ENCODE assay signal across 1 cellular context in the genomic region with DNA sequence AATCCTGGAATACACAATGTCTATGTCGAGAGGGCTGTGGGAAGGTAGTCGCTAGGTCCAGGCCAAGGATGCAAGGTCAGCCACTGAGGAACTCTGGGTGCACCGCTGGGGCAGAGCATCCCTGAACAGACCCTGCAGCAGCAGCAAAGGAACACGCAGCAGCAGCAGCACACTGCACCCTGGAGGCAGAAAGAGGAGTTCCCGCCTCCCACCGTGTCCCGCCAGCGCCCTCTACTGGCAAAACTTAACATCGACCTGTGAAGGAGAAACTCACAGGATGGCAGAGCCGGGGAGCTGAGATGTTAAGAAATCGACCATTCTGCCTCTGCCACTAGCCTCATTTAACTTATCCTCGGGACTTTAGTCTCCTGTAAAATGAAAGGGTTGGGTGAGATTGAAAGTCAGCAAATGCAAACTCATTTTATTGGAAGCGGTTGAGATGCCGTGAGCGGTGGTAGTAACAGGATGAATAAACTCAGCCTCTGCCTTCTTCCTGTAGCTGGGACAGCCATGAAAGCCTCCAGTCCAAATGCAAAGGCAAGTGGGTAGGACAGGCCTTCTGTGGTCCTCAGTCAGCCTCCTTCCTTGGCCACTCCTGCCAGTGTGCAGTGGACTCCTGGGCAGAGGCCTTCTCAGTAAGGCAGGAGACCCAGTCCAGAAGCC.
TF ChIP-seq lines count a peak whose summit lies in the region.

No MANE protein-coding gene starts in this region.

TF ChIP-seq in HepG2, 621 proteins besides CTCF, POLR2A, EP300 and RAD21 (continued from another document and continues in another):
- TF ChIP-seq, protein P1, sequence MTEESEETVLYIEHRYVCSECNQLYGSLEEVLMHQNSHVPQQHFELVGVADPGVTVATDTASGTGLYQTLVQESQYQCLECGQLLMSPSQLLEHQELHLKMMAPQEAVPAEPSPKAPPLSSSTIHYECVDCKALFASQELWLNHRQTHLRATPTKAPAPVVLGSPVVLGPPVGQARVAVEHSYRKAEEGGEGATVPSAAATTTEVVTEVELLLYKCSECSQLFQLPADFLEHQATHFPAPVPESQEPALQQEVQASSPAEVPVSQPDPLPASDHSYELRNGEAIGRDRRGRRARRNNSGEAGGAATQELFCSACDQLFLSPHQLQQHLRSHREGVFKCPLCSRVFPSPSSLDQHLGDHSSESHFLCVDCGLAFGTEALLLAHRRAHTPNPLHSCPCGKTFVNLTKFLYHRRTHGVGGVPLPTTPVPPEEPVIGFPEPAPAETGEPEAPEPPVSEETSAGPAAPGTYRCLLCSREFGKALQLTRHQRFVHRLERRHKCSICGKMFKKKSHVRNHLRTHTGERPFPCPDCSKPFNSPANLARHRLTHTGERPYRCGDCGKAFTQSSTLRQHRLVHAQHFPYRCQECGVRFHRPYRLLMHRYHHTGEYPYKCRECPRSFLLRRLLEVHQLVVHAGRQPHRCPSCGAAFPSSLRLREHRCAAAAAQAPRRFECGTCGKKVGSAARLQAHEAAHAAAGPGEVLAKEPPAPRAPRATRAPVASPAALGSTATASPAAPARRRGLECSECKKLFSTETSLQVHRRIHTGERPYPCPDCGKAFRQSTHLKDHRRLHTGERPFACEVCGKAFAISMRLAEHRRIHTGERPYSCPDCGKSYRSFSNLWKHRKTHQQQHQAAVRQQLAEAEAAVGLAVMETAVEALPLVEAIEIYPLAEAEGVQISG (CRISPR knock-in tag; IDR thresholded peaks at IDR 0.05), result peak; percentile 52
- TF ChIP-seq ZNF329 (CRISPR knock-in tag; IDR thresholded peaks at IDR 0.05; ENCODE audit: low read depth) (no peak), TARDBP (CRISPR knock-in tag; IDR thresholded peaks at IDR 0.05) (0 out of 2 replicates have a peak, but pooled peaks have one; percentile 35), ZNF672 (CRISPR knock-in tag; IDR thresholded peaks at IDR 0.05) (no peak), KLF16 (CRISPR knock-in tag; IDR thresholded peaks at IDR 0.05) (no peak), FOXO1 (CRISPR knock-in tag; IDR thresholded peaks at IDR 0.05) (0 out of 2 replicates have a peak, but pooled peaks have one; percentile 10), POLR2G (IDR thresholded peaks at IDR 0.05; ENCODE audit: low read depth, low read length) (no peak), ZNF225 (CRISPR knock-in tag; IDR thresholded peaks at IDR 0.05) (no peak), ADNP (CRISPR knock-in tag; IDR thresholded peaks at IDR 0.05) (peak; percentile 81; the same call in 1 of the 2 replicates), ZMYM4 (CRISPR knock-in tag; IDR thresholded peaks at IDR 0.05) (peak; percentile 35; the same call in 1 of the 2 replicates), TEAD3 (CRISPR knock-in tag; optimal IDR thresholded peaks at IDR 0.05; ENCODE audit: borderline replicate concordance) (peak; percentile 24), BHLHE40 (IDR thresholded peaks at IDR 0.05; ENCODE audit: low read length) (no peak), ZNF768 (CRISPR knock-in tag; IDR thresholded peaks at IDR 0.05) (peak; percentile 84), NFYC (CRISPR knock-in tag; IDR thresholded peaks at IDR 0.05) (no peak), SMC3 (IDR thresholded peaks at IDR 0.05; ENCODE audit: low read length) (peak; percentile 43), SRSF4 (IDR thresholded peaks at IDR 0.05; ENCODE audit: low read depth, low read length, poor library complexity, severe bottlenecking) (no peak), RBFOX2 (IDR thresholded peaks at IDR 0.05; ENCODE audit: low read depth, low read length) (no peak), ETV6 (CRISPR knock-in tag; conservative IDR thresholded peaks at IDR 0.05) (0 out of 2 replicates have a peak, but pooled peaks have one; percentile 17), RXRB (CRISPR knock-in tag; IDR thresholded peaks at IDR 0.05; ENCODE audit: borderline replicate concordance) (peak; percentile 30; the same call in 1 of the 2 replicates), MIER2 (CRISPR knock-in tag; IDR thresholded peaks at IDR 0.05) (0 out of 2 replicates have a peak, but pooled peaks have one; percentile 30), XRCC5 (optimal IDR thresholded peaks at IDR 0.05; ENCODE audit: low read length) (peak; percentile 89), ZNF205 (CRISPR knock-in tag; IDR thresholded peaks at IDR 0.05) (no peak)
- TF ChIP-seq, protein P2, sequence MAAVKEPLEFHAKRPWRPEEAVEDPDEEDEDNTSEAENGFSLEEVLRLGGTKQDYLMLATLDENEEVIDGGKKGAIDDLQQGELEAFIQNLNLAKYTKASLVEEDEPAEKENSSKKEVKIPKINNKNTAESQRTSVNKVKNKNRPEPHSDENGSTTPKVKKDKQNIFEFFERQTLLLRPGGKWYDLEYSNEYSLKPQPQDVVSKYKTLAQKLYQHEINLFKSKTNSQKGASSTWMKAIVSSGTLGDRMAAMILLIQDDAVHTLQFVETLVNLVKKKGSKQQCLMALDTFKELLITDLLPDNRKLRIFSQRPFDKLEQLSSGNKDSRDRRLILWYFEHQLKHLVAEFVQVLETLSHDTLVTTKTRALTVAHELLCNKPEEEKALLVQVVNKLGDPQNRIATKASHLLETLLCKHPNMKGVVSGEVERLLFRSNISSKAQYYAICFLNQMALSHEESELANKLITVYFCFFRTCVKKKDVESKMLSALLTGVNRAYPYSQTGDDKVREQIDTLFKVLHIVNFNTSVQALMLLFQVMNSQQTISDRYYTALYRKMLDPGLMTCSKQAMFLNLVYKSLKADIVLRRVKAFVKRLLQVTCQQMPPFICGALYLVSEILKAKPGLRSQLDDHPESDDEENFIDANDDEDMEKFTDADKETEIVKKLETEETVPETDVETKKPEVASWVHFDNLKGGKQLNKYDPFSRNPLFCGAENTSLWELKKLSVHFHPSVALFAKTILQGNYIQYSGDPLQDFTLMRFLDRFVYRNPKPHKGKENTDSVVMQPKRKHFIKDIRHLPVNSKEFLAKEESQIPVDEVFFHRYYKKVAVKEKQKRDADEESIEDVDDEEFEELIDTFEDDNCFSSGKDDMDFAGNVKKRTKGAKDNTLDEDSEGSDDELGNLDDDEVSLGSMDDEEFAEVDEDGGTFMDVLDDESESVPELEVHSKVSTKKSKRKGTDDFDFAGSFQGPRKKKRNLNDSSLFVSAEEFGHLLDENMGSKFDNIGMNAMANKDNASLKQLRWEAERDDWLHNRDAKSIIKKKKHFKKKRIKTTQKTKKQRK (IDR thresholded peaks at IDR 0.05; ENCODE audit: low read length), result no peak
- TF ChIP-seq, protein P3, sequence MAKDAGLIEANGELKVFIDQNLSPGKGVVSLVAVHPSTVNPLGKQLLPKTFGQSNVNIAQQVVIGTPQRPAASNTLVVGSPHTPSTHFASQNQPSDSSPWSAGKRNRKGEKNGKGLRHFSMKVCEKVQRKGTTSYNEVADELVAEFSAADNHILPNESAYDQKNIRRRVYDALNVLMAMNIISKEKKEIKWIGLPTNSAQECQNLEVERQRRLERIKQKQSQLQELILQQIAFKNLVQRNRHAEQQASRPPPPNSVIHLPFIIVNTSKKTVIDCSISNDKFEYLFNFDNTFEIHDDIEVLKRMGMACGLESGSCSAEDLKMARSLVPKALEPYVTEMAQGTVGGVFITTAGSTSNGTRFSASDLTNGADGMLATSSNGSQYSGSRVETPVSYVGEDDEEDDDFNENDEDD (CRISPR knock-in tag; IDR thresholded peaks at IDR 0.05; ENCODE audit: borderline replicate concordance), result peak; percentile 61; the same call in 1 of the 2 replicates
- TF ChIP-seq, protein P4, sequence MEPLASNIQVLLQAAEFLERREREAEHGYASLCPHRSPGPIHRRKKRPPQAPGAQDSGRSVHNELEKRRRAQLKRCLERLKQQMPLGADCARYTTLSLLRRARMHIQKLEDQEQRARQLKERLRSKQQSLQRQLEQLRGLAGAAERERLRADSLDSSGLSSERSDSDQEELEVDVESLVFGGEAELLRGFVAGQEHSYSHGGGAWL (CRISPR knock-in tag; IDR thresholded peaks at IDR 0.05), result no peak
- TF ChIP-seq, protein P5, sequence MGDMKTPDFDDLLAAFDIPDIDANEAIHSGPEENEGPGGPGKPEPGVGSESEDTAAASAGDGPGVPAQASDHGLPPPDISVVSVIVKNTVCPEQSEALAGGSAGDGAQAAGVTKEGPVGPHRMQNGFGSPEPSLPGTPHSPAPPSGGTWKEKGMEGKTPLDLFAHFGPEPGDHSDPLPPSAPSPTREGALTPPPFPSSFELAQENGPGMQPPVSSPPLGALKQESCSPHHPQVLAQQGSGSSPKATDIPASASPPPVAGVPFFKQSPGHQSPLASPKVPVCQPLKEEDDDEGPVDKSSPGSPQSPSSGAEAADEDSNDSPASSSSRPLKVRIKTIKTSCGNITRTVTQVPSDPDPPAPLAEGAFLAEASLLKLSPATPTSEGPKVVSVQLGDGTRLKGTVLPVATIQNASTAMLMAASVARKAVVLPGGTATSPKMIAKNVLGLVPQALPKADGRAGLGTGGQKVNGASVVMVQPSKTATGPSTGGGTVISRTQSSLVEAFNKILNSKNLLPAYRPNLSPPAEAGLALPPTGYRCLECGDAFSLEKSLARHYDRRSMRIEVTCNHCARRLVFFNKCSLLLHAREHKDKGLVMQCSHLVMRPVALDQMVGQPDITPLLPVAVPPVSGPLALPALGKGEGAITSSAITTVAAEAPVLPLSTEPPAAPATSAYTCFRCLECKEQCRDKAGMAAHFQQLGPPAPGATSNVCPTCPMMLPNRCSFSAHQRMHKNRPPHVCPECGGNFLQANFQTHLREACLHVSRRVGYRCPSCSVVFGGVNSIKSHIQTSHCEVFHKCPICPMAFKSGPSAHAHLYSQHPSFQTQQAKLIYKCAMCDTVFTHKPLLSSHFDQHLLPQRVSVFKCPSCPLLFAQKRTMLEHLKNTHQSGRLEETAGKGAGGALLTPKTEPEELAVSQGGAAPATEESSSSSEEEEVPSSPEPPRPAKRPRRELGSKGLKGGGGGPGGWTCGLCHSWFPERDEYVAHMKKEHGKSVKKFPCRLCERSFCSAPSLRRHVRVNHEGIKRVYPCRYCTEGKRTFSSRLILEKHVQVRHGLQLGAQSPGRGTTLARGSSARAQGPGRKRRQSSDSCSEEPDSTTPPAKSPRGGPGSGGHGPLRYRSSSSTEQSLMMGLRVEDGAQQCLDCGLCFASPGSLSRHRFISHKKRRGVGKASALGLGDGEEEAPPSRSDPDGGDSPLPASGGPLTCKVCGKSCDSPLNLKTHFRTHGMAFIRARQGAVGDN (CRISPR knock-in tag; IDR thresholded peaks at IDR 0.05), result peak; percentile 47
- TF ChIP-seq, protein P6, sequence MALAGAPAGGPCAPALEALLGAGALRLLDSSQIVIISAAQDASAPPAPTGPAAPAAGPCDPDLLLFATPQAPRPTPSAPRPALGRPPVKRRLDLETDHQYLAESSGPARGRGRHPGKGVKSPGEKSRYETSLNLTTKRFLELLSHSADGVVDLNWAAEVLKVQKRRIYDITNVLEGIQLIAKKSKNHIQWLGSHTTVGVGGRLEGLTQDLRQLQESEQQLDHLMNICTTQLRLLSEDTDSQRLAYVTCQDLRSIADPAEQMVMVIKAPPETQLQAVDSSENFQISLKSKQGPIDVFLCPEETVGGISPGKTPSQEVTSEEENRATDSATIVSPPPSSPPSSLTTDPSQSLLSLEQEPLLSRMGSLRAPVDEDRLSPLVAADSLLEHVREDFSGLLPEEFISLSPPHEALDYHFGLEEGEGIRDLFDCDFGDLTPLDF (CRISPR knock-in tag; IDR thresholded peaks at IDR 0.05), result peak; percentile 30; the same call in 1 of the 2 replicates
- TF ChIP-seq, protein P7, sequence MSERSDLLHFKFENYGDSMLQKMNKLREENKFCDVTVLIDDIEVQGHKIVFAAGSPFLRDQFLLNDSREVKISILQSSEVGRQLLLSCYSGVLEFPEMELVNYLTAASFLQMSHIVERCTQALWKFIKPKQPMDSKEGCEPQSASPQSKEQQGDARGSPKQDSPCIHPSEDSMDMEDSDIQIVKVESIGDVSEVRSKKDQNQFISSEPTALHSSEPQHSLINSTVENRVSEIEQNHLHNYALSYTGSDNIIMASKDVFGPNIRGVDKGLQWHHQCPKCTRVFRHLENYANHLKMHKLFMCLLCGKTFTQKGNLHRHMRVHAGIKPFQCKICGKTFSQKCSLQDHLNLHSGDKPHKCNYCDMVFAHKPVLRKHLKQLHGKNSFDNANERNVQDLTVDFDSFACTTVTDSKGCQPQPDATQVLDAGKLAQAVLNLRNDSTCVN (CRISPR knock-in tag; IDR thresholded peaks at IDR 0.05; ENCODE audit: borderline replicate concordance), result 0 out of 2 replicates have a peak, but pooled peaks have one; percentile 21
- TF ChIP-seq, protein P8, sequence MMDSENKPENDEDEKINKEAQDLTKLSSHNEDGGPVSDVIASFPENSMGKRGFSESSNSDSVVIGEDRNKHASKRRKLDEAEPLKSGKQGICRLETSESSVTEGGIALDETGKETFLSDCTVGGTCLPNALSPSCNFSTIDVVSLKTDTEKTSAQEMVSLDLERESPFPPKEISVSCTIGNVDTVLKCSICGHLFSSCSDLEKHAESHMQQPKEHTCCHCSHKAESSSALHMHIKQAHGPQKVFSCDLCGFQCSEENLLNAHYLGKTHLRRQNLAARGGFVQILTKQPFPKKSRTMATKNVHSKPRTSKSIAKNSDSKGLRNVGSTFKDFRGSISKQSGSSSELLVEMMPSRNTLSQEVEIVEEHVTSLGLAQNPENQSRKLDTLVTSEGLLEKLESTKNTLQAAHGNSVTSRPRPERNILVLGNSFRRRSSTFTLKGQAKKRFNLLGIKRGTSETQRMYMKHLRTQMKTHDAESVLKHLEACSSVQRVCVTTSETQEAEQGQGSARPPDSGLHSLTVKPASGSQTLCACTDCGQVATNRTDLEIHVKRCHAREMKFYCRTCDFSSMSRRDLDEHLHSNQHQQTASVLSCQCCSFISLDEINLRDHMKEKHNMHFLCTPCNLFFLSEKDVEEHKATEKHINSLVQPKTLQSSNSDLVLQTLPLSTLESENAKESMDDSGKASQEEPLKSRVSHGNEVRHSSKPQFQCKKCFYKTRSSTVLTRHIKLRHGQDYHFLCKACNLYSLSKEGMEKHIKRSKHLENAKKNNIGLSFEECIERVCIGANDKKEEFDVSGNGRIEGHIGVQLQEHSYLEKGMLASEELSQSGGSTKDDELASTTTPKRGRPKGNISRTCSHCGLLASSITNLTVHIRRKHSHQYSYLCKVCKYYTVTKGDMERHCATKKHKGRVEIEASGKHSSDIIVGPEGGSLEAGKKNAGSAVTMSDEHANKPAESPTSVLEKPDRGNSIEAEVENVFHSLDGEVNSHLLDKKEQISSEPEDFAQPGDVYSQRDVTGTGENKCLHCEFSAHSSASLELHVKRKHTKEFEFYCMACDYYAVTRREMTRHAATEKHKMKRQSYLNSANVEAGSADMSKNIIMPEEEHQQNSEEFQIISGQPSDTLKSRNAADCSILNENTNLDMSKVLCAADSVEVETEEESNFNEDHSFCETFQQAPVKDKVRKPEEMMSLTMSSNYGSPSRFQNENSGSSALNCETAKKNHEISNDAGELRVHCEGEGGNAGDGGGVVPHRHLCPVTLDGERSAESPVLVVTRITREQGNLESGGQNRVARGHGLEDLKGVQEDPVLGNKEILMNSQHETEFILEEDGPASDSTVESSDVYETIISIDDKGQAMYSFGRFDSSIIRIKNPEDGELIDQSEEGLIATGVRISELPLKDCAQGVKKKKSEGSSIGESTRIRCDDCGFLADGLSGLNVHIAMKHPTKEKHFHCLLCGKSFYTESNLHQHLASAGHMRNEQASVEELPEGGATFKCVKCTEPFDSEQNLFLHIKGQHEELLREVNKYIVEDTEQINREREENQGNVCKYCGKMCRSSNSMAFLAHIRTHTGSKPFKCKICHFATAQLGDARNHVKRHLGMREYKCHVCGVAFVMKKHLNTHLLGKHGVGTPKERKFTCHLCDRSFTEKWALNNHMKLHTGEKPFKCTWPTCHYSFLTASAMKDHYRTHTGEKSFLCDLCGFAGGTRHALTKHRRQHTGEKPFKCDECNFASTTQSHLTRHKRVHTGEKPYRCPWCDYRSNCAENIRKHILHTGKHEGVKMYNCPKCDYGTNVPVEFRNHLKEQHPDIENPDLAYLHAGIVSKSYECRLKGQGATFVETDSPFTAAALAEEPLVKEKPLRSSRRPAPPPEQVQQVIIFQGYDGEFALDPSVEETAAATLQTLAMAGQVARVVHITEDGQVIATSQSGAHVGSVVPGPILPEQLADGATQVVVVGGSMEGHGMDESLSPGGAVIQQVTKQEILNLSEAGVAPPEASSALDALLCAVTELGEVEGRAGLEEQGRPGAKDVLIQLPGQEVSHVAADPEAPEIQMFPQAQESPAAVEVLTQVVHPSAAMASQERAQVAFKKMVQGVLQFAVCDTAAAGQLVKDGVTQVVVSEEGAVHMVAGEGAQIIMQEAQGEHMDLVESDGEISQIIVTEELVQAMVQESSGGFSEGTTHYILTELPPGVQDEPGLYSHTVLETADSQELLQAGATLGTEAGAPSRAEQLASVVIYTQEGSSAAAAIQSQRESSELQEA (CRISPR knock-in tag; IDR thresholded peaks at IDR 0.05; ENCODE audit: not compliant biosample characterization), result no peak
